Comparison of ENCODE assay signal across 8 cellular contexts in genomic region chr6:85678000-85678601, GRCh38. TPM values are rescaled to one million over a fixed set of nuclear protein-coding genes. Genes with fewer than 3 reads are reported as not detected.
DNase-seq lines count a peak whose midpoint lies in the region; ATAC-seq and TF ChIP-seq lines count a peak whose summit lies in the region.

No MANE protein-coding gene starts in this region.

- no peak for ATAC-seq in HG03159 (IDR thresholded peaks at IDR 0.05; ENCODE audit: unreplicated experiment)
- ATAC-seq in HG02970 (IDR thresholded peaks at IDR 0.05; ENCODE audit: low FRiP score, unreplicated experiment) = no peak
- no peak for ATAC-seq in HG02588 (IDR thresholded peaks at IDR 0.05; ENCODE audit: unreplicated experiment)
- no peak for ATAC-seq in GM19023 (IDR thresholded peaks at IDR 0.05; ENCODE audit: unreplicated experiment)

- H3K36me3 Mint-ChIP-seq in Calu3 (ENCODE audit: insufficient read depth, unreplicated experiment) = peaks cover 64% of the 10 kb centered on the region

- peak overlapping the region; percentile 2 to 97 (median 89) for H3K27ac ChIP-seq in dorsolateral prefrontal cortex

- H3K9me3 ChIP-seq in mucosa of stomach (ENCODE audit: control insufficient read depth, low read length) = no peaks in the 10 kb centered on the region

- no peaks in the 10 kb centered on the region for H3K36me3 ChIP-seq in mucosa of stomach (ENCODE audit: control insufficient read depth, insufficient read depth, low read length)

- intact Hi-C loops in Calu3 (cut with micrococcal nuclease; ENCODE audit: unreplicated experiment) (loop anchor here (1.0 kb wide), 1 partner anchor 34 kb away; no protein-coding TSS in a partner anchor), dorsolateral prefrontal cortex (cut with DNase I) (loop anchor here (1.0 to 5.0 kb wide), 5 partner anchors 35 to 321 kb away; partner anchors contain the start of gene SNX14 (in 2 of the 2))

- H3K4me3 ChIP-seq in NB4 (ENCODE audit: low read depth, low read length) = peak overlapping the region; percentile 97
- peak overlapping the region; percentile 69 to 99 (median 90) for H3K4me3 ChIP-seq in dorsolateral prefrontal cortex
- H3K4me3 ChIP-seq in mucosa of stomach (ENCODE audit: low read length) = peak overlapping the region; percentile 97

- TSS peak; percentile 68 for BruUV-seq in Calu3 (replicated peaks; lab: Mats Ljungman, UMichigan)

- H3K9me3 Mint-ChIP-seq in Calu3 (ENCODE audit: low read depth, unreplicated experiment) = no peaks in the 10 kb centered on the region

- no peak for DNase-seq in Calu3
- DNase-seq in NB4 (ENCODE audit: low read depth) = no peak
- DNase-seq in dorsolateral prefrontal cortex = no peak

- H3K27me3 Mint-ChIP-seq in Calu3 (ENCODE audit: unreplicated experiment) = peaks cover 12% of the 10 kb centered on the region

- peak overlapping the region; percentile 98 for H3K4me3 Mint-ChIP-seq in Calu3 (ENCODE audit: low read depth, unreplicated experiment)

- no peak for TF ChIP-seq CTCF in Calu3 (IDR thresholded peaks at IDR 0.05; ENCODE audit: unreplicated experiment)
- no peak for TF ChIP-seq CTCF in NB4 (IDR thresholded peaks at IDR 0.05; ENCODE audit: low read depth, low read length)
- TF ChIP-seq CTCF in dorsolateral prefrontal cortex (IDR thresholded peaks at IDR 0.05 in 54 of 56, conservative IDR thresholded peaks at IDR 0.05 in 2 of 56; ENCODE audit: low read depth in 1 of 56, partially characterized antibody in 56 of 56) = no peak

- peak overlapping the region; percentile 92 for H3K9ac ChIP-seq in mucosa of stomach (ENCODE audit: low read length)

- peaks cover 41% of the 10 kb centered on the region for H3K4me1 Mint-ChIP-seq in Calu3 (ENCODE audit: low read depth, unreplicated experiment)

- TF ChIP-seq POLR2A in NB4 (IDR thresholded peaks at IDR 0.05; ENCODE audit: extremely low read depth, insufficient read length) = no peak

- H3K4me1 ChIP-seq in mucosa of stomach (ENCODE audit: control insufficient read depth, insufficient read depth, low read length) = no peaks in the 10 kb centered on the region

- peak overlapping the region; percentile 100 for H3K27ac Mint-ChIP-seq in Calu3 (ENCODE audit: unreplicated experiment)

- CTCF ChIA-PET in Calu3 (lab: Charles Lee) = interaction anchor here (0.8 to 1.6 kb wide), 3 partner anchors 35 to 188 kb away, joined by 3 to 9 read pairs (median 4); partner anchors contain the start of gene SYNCRIP

- H3K27me3 ChIP-seq in dorsolateral prefrontal cortex = no peaks in the 10 kb centered on the region
- H3K27me3 ChIP-seq in mucosa of stomach (ENCODE audit: control insufficient read depth, insufficient read depth, low read length) = no peaks in the 10 kb centered on the region

RNA-seq across cellular contexts. Expression of gene SYNCRIP, which starts 35.4 kb away (rescaled TPM):
- total RNA-seq in Calu3 (2022) (153 and 164 TPM in 2 replicates), dorsolateral prefrontal cortex (10 to 100 TPM; 36.9 to 66.3 (median 53.8) TPM)
